17 cellular contexts compared by ENCODE assay signal in genomic region chr4:139789096-139789495, GRCh38.
"Had no signal": no experiment of that assay in that cellular context is flagged by ENCODE, and none has a peak within 500 bp of the region (broad histone marks: within the 10 kb centered on the region; RNA-seq: fewer than 3 reads in every experiment).

No MANE protein-coding gene starts in this region.

- H3K4me3 ChIP-seq: adrenal gland, coronary artery, gastroesophageal sphincter, left ventricle myocardium inferior, right atrium auricular region, skin epidermis, stomach, thoracic aorta had no signal

- H3K9me3 ChIP-seq: adrenal gland, gastroesophageal sphincter, left ventricle myocardium inferior, right atrium auricular region, stomach, thoracic aorta had no signal

- ATAC-seq: activated CD4-positive, CD25-positive, alpha-beta regulatory T cell treated with anti-CD3 and anti-CD28 coated beads, Interleukin-2, amount 50 U/mL, for 24 hours; gastroesophageal sphincter had no signal

- H3K27ac ChIP-seq: adrenal gland, coronary artery, gastroesophageal sphincter, left ventricle myocardium inferior, parathyroid adenoma, right atrium auricular region, skin epidermis, stomach, thoracic aorta had no signal

- H3K36me3 ChIP-seq: adrenal gland, gastroesophageal sphincter, left ventricle myocardium inferior, right atrium auricular region, stomach, thoracic aorta had no signal

- H3K4me1 ChIP-seq: adrenal gland, gastroesophageal sphincter, right atrium auricular region had no signal

- DNase-seq: activated CD4-positive, alpha-beta T cell treated with anti-CD3 and anti-CD28 coated beads, Interleukin-2, amount 50 U/mL, for 4 hours; activated naive CD4-positive, alpha-beta T cell treated with anti-CD3 and anti-CD28 coated beads, Interleukin-2, amount 50 U/mL, for 16 hours; activated T-cell treated with anti-CD3 and anti-CD28 coated beads, Interleukin-2, amount 50 U/mL, for 1 hour; adrenal gland; central memory CD4-positive, alpha-beta T cell; effector CD8-positive, alpha-beta T cell; left ventricle myocardium inferior; mesendoderm; stimulated activated CD4-positive, alpha-beta T cell treated with anti-CD3 and anti-CD28 coated beads, Interleukin-4, amount 100 ng/mL, for 4 hours; stomach had no signal

- H3K27me3 ChIP-seq: adrenal gland, gastroesophageal sphincter, right atrium auricular region, stomach had no signal
